ENCODE assay signal across 22 cellular contexts in the genomic region with DNA sequence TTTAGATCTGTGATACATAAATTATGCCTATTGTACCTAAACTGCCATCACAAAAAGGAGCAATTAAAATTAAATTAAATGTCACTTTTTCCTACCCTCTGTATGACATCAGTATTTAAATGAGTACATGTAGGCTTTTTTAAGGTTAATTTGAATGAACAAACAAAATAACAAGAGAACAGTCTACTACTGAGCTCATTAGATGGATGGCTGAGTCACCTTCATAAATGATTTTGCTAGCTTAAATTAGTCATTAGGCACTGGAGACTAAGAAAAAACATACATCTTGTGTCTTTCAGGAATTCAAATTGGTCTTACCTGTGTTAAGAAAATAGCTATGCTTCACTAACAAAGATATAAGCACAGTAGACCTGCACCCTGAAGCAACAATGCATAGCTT.
"Had no signal": no experiment of that assay in that cellular context is flagged by ENCODE, and none has a peak within 500 bp of the region (broad histone marks: within the 10 kb centered on the region; RNA-seq: fewer than 3 reads in every experiment).

No MANE protein-coding gene starts in this region.

- H3K27me3 Mint-ChIP-seq: dendritic cell treated with granulocyte-macrophage colony-stimulating factor and Interleukin-4, amounts not matched to agents 40 ng/mL and 50 ng/mL, for 4 days; effector memory CD8-positive, alpha-beta T cell; memory B cell; stimulated activated memory B cell treated with anti-CD40 and anti-IgM and Interleukin-4, amounts not matched to agents 10 μg/mL and 1 μg/mL and 100 μg/mL, for 72 hours; type B pancreatic cell had no signal

- H3K4me1 ChIP-seq: esophagus squamous epithelium, gastroesophageal sphincter, left ventricle myocardium inferior, lower lobe of right lung, parathyroid adenoma, prostate gland, right lobe of liver had no signal

- H3K9ac ChIP-seq: parathyroid adenoma had no signal

- H3K9me3 Mint-ChIP-seq: dendritic cell treated with granulocyte-macrophage colony-stimulating factor and Interleukin-4, amounts not matched to agents 40 ng/mL and 50 ng/mL, for 4 days; memory B cell; natural killer cell treated with Interleukin-12 subunit alpha and Interleukin-12 subunit beta and Interleukin-15 and Interleukin-18, amount 100 ng/mL, for 72 hours; stimulated activated memory B cell treated with anti-CD40 and anti-IgM and Interleukin-4, amounts not matched to agents 10 μg/mL and 1 μg/mL and 100 μg/mL, for 72 hours; type B pancreatic cell had no signal

- H3K27ac Mint-ChIP-seq: dendritic cell treated with granulocyte-macrophage colony-stimulating factor and Interleukin-4, amounts not matched to agents 40 ng/mL and 50 ng/mL, for 4 days; effector memory CD8-positive, alpha-beta T cell; immature natural killer cell; memory B cell; natural killer cell treated with Interleukin-12 subunit alpha and Interleukin-12 subunit beta and Interleukin-15 and Interleukin-18, amount 100 ng/mL, for 72 hours; stimulated activated memory B cell treated with anti-CD40 and anti-IgM and Interleukin-4, amounts not matched to agents 10 μg/mL and 1 μg/mL and 100 μg/mL, for 72 hours; type B pancreatic cell had no signal

- H3K4me3 Mint-ChIP-seq: dendritic cell treated with granulocyte-macrophage colony-stimulating factor and Interleukin-4, amounts not matched to agents 40 ng/mL and 50 ng/mL, for 4 days; effector memory CD8-positive, alpha-beta T cell; immature natural killer cell; memory B cell; natural killer cell treated with Interleukin-12 subunit alpha and Interleukin-12 subunit beta and Interleukin-15 and Interleukin-18, amount 100 ng/mL, for 72 hours; stimulated activated memory B cell treated with anti-CD40 and anti-IgM and Interleukin-4, amounts not matched to agents 10 μg/mL and 1 μg/mL and 100 μg/mL, for 72 hours; type B pancreatic cell had no signal

- H3K36me3 Mint-ChIP-seq: immature natural killer cell; memory B cell; natural killer cell treated with Interleukin-12 subunit alpha and Interleukin-12 subunit beta and Interleukin-15 and Interleukin-18, amount 100 ng/mL, for 72 hours; stimulated activated memory B cell treated with anti-CD40 and anti-IgM and Interleukin-4, amounts not matched to agents 10 μg/mL and 1 μg/mL and 100 μg/mL, for 72 hours; type B pancreatic cell had no signal

- DNase-seq: effector memory CD8-positive, alpha-beta T cell; esophagus squamous epithelium; foreskin fibroblast; immature natural killer cell; kidney; left cardiac atrium; left ventricle myocardium inferior; lower lobe of right lung; midbrain; occipital lobe; retina; right lobe of liver; stimulated activated CD4-positive, alpha-beta T cell treated with anti-CD3 and anti-CD28 coated beads, Interleukin-4, amount 100 ng/mL, for 1 hour; stimulated activated CD8-positive, alpha-beta memory T cell treated with anti-CD3 and anti-CD28 coated beads, Interleukin-4, amount 100 ng/mL, for 48 hours had no signal

- ATAC-seq: effector memory CD8-positive, alpha-beta T cell; gastroesophageal sphincter; left cardiac atrium; lower lobe of right lung; natural killer cell treated with Interleukin-12 subunit alpha and Interleukin-12 subunit beta and Interleukin-15 and Interleukin-18, amount 100 ng/mL, for 72 hours; right lobe of liver; stimulated activated memory B cell treated with anti-CD40 and anti-IgM and Interleukin-4, amounts not matched to agents 10 μg/mL and 1 μg/mL and 100 μg/mL, for 72 hours had no signal

- H3K9me3 ChIP-seq: esophagus squamous epithelium, gastroesophageal sphincter, left ventricle myocardium inferior, lower lobe of right lung, prostate gland, right lobe of liver had no signal

- H3K79me2 ChIP-seq: parathyroid adenoma had no signal

- H3K27ac ChIP-seq: esophagus squamous epithelium, gastroesophageal sphincter, left ventricle myocardium inferior, lower lobe of right lung, parathyroid adenoma, prostate gland, right lobe of liver had no signal

- H3K27me3 ChIP-seq: esophagus squamous epithelium, gastroesophageal sphincter, right lobe of liver had no signal

- H3K4me3 ChIP-seq: esophagus squamous epithelium, gastroesophageal sphincter, left ventricle myocardium inferior, lower lobe of right lung, prostate gland, right lobe of liver had no signal

- H2AFZ ChIP-seq: parathyroid adenoma had no signal

- H3K4me1 Mint-ChIP-seq: immature natural killer cell; memory B cell; stimulated activated memory B cell treated with anti-CD40 and anti-IgM and Interleukin-4, amounts not matched to agents 10 μg/mL and 1 μg/mL and 100 μg/mL, for 72 hours had no signal

- H3K36me3 ChIP-seq: esophagus squamous epithelium, gastroesophageal sphincter, left ventricle myocardium inferior, lower lobe of right lung, prostate gland, right lobe of liver had no signal
